ENCODE assay signal across 8 cellular contexts in the genomic region with DNA sequence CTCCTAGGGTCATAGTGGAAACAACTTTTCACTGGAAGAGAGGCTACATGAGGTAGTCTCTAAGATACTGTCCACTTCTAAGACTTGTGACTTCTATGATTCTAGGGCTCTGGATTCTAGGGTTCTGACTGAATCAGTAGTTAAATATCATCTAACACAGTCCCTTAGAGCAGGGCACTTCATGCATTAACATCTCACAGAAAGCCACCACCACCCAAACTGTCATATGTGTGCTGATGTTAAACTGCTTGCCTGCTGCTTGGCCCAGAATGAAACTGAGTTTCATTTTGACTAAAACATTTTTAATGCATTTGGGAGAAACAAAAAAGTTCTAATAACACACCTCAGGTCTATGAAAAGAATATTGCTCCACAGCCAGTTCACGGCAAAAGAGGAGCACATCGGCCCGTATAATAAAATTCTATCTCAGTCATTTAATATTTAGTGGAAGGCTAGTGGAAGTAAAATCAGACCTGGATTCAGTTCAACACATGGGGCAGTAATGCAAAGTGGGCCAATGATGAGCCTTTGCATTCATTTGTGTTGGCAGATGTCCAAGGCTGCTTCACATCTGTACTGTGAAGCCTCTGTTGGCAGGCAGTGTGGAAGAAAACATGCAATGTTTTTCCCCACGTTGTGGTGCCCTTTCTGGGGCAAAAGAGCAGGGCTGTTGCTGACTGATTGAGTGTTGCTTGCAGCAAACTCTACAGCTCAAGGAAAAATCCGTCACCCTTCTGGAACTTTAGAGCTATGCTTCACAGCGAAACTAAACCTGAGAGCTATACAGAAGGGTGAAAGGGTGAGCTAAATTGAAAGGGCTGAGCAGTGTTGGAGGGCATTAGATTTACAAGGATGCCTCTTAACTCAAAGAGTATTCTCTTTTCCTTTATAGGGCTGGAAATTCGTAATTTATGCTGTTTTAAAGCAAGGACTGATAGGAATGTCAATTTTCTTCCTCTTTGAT. TPM values are rescaled to one million over a fixed set of nuclear protein-coding genes. Genes with fewer than 3 reads are reported as not detected.
DNase-seq lines count a peak whose midpoint lies in the region; ATAC-seq and TF ChIP-seq lines count a peak whose summit lies in the region.

No MANE protein-coding gene starts in this region.

- no peak overlapping the region for H3K4me3 ChIP-seq in MG63

- peak; percentile 64 for ATAC-seq in GM21423 (IDR thresholded peaks at IDR 0.05; ENCODE audit: unreplicated experiment)

- TF ChIP-seq CTCF in HFFc6 (IDR thresholded peaks at IDR 0.05), result no peak

- no peaks in the 10 kb centered on the region for H3K36me3 ChIP-seq in MG63

- intact Hi-C loops in activated CD4-positive, alpha-beta memory T cell treated with anti-CD3 and anti-CD28 coated beads for 36 hours (cut with micrococcal nuclease), result no loop called here

- POLR2A ChIA-PET in activated CD4-positive, alpha-beta memory T cell treated with anti-CD3 and anti-CD28 coated beads for 36 hours (lab: Charles Lee), result no interaction called here

- no peaks in the 10 kb centered on the region for H3K36me3 Mint-ChIP-seq in activated CD4-positive, alpha-beta memory T cell treated with anti-CD3 and anti-CD28 coated beads for 36 hours
- H3K36me3 Mint-ChIP-seq in HFFc6 (ENCODE audit: low read depth), result no peaks in the 10 kb centered on the region

- no peak overlapping the region for H3K4me3 Mint-ChIP-seq in activated CD4-positive, alpha-beta memory T cell treated with anti-CD3 and anti-CD28 coated beads for 36 hours
- no peak overlapping the region for H3K4me3 Mint-ChIP-seq in HFFc6

- CTCF ChIA-PET in activated CD4-positive, alpha-beta memory T cell treated with anti-CD3 and anti-CD28 coated beads for 36 hours (lab: Charles Lee), result interaction anchor here (0.5 kb wide), 1 partner anchor 23 kb away, joined by 3 read pairs; no protein-coding TSS in a partner anchor

- DNase-seq in MG63 (peak; percentile 78), occipital lobe (lab: John Stamatoyannopoulos, UW) (peak; percentile 56), AML-193 (lab: John Stamatoyannopoulos, UW) (no peak), HFFc6 (no peak), NOMO-1 (lab: John Stamatoyannopoulos, UW; ENCODE audit: unreplicated experiment in 2 of 2) (no peak)
- DNase-seq in activated CD4-positive, alpha-beta memory T cell treated with anti-CD3 and anti-CD28 coated beads for 36 hours, result no peak

- H3K27ac Mint-ChIP-seq in activated CD4-positive, alpha-beta memory T cell treated with anti-CD3 and anti-CD28 coated beads for 36 hours, result no peak overlapping the region
- no peak overlapping the region for H3K27ac Mint-ChIP-seq in HFFc6

- H3K27ac ChIP-seq in angular gyrus (ENCODE audit: low read depth, low read length), result peak overlapping the region; percentile 68

- H3K9me3 Mint-ChIP-seq in activated CD4-positive, alpha-beta memory T cell treated with anti-CD3 and anti-CD28 coated beads for 36 hours, result no peaks in the 10 kb centered on the region
- peaks cover 38% of the 10 kb centered on the region for H3K9me3 Mint-ChIP-seq in HFFc6

- no peaks in the 10 kb centered on the region for H3K27me3 ChIP-seq in MG63

- H3K4me1 Mint-ChIP-seq in activated CD4-positive, alpha-beta memory T cell treated with anti-CD3 and anti-CD28 coated beads for 36 hours (ENCODE audit: low read depth), result no peaks in the 10 kb centered on the region
- no peaks in the 10 kb centered on the region for H3K4me1 Mint-ChIP-seq in HFFc6 (ENCODE audit: low read depth)

- H3K27me3 Mint-ChIP-seq in activated CD4-positive, alpha-beta memory T cell treated with anti-CD3 and anti-CD28 coated beads for 36 hours, result peaks cover 2% of the 10 kb centered on the region
- H3K27me3 Mint-ChIP-seq in HFFc6 (ENCODE audit: insufficient read depth), result no peaks in the 10 kb centered on the region

- H3K9me3 ChIP-seq in MG63, result no peaks in the 10 kb centered on the region

RNA-seq across cellular contexts. Expression of a gene that starts 33.5 kb away (rescaled TPM):
- 2.2 and 2.7 TPM in 2 replicates for total RNA-seq in MG63 (2014; rRNA removed; shearing (Covaris generic); ENCODE audit: low replicate concordance)
- total RNA-seq in occipital lobe, result 95.3 TPM
- total RNA-seq in activated CD4-positive, alpha-beta memory T cell treated with anti-CD3 and anti-CD28 coated beads for 36 hours, result 1 to 10 TPM; 4.0 to 4.7 TPM
- under 1 TPM in 4 of 6 experiments, not detected in 2; 0.02 to 0.19 (median 0.16) TPM for total RNA-seq in HFFc6 (2021; fragmentation: NEBNext Ultra II Directional; extraction: Animal tissue kit (Norgen Biotek cat#: 25700))

Comparison
In these comparisons a context has a peak if more than half of its experiments do, and no peak if none do; other contexts are left out.
1. DNase-seq: peak in MG63 (single experiment) and occipital lobe (single experiment); none in activated CD4-positive, alpha-beta memory T cell treated with anti-CD3 and anti-CD28 coated beads for 36 hours (single experiment), AML-193 (0 of 2), HFFc6 (single experiment) and NOMO-1 (0 of 2).
2. RNA of a gene that starts 33.5 kb away (total RNA-seq): 95.3 TPM in occipital lobe (single experiment); 4.0 to 4.7 TPM in activated CD4-positive, alpha-beta memory T cell treated with anti-CD3 and anti-CD28 coated beads for 36 hours, 2.2 to 2.7 TPM in MG63 and 0.02 to 0.19 TPM in HFFc6; every median in the first group is over 10 times any median in the second.